In the genomic region with DNA sequence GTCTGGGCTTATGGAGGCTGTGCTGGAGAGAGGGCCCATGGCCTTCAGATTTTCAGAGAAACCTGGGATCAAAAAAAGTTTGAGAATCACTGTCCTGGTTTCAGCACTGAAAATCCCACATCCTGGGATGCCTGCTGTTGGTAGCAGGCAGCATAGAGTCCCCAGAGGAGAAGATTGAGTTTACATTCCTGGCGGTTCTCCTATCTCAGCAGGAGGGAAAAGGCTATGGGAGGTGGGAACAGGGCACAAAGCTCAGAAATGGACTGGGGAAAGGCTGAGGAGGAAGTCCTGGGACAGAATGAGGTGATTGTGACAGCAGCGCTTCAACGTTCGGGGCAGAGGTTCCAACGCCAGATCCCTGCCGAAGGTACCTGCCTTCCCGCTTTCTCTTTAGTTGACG, we compare ENCODE assay signal across 1 cellular context.
TF ChIP-seq lines count a peak whose summit lies in the region.

No MANE protein-coding gene starts in this region.

TF ChIP-seq in IMR-90, 13 proteins besides CTCF, POLR2A, EP300 and RAD21 (continued from another document):
- TF ChIP-seq, protein P1, sequence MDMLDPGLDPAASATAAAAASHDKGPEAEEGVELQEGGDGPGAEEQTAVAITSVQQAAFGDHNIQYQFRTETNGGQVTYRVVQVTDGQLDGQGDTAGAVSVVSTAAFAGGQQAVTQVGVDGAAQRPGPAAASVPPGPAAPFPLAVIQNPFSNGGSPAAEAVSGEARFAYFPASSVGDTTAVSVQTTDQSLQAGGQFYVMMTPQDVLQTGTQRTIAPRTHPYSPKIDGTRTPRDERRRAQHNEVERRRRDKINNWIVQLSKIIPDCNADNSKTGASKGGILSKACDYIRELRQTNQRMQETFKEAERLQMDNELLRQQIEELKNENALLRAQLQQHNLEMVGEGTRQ (IDR thresholded peaks at IDR 0.05; ENCODE audit: low read depth, low read length), result no peak
- TF ChIP-seq CHD1 (IDR thresholded peaks at IDR 0.05; ENCODE audit: low read depth, low read length) (no peak), NFE2L2 (IDR thresholded peaks at IDR 0.05; ENCODE audit: low read depth, low read length) (no peak), MAZ (IDR thresholded peaks at IDR 0.05; ENCODE audit: borderline replicate concordance, low read depth, low read length) (no peak), MXI1 (IDR thresholded peaks at IDR 0.05; ENCODE audit: borderline replicate concordance, low read depth, low read length) (no peak), FOS (IDR thresholded peaks at IDR 0.05; ENCODE audit: low read depth, low read length) (no peak)
- TF ChIP-seq, protein P2, sequence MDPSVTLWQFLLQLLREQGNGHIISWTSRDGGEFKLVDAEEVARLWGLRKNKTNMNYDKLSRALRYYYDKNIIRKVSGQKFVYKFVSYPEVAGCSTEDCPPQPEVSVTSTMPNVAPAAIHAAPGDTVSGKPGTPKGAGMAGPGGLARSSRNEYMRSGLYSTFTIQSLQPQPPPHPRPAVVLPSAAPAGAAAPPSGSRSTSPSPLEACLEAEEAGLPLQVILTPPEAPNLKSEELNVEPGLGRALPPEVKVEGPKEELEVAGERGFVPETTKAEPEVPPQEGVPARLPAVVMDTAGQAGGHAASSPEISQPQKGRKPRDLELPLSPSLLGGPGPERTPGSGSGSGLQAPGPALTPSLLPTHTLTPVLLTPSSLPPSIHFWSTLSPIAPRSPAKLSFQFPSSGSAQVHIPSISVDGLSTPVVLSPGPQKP (IDR thresholded peaks at IDR 0.05; ENCODE audit: borderline replicate concordance, low read depth, low read length), result no peak
